ENCODE assay signal across 8 cellular contexts in genomic region chr12:56104815-56105476, GRCh38. TPM values are rescaled to one million over a fixed set of nuclear protein-coding genes. Genes with fewer than 3 reads are reported as not detected.
DNase-seq lines count a peak whose midpoint lies in the region; ATAC-seq and TF ChIP-seq lines count a peak whose summit lies in the region.

No MANE protein-coding gene starts in this region.

- peak in 1 of 2 experiments; percentile 22 for DNase-seq in SJSA1 (ENCODE audit: low read depth in 1 of 2, low spot score in 2 of 2)
- DNase-seq in chondrocyte (ENCODE audit: low spot score) = no peak
- DNase-seq in lung microvascular endothelial cell (ENCODE audit: low read depth in 2 of 2) = peak; percentile 31 to 56
- DNase-seq in testis = no peak
- no peak for DNase-seq in DMS153 (lab: John Stamatoyannopoulos, UW)
- no peak for DNase-seq in hepatic stellate cell (ENCODE audit: low spot score)

- H3K36me3 Mint-ChIP-seq in chondrocyte (ENCODE audit: low read depth) = peaks cover 6% of the 10 kb centered on the region

- H3K27ac Mint-ChIP-seq in chondrocyte (ENCODE audit: unreplicated experiment) = peak overlapping the region; percentile 94

- H3K27ac ChIP-seq in SJSA1 (peak overlapping the region; percentile 24), testis (peak overlapping the region; percentile 41 to 88)

- H3K27me3 Mint-ChIP-seq in chondrocyte (ENCODE audit: low read depth) = no peaks in the 10 kb centered on the region

- peak; percentile 7 for ATAC-seq in GM18520 (IDR thresholded peaks at IDR 0.05; ENCODE audit: unreplicated experiment)
- peak; percentile 2 for ATAC-seq in HG02870 (IDR thresholded peaks at IDR 0.05; ENCODE audit: unreplicated experiment)

- H3K4me3 Mint-ChIP-seq in chondrocyte (ENCODE audit: unreplicated experiment) = peak overlapping the region; percentile 99

- H3K36me3 ChIP-seq in SJSA1 (peaks cover 48% of the 10 kb centered on the region), testis (ENCODE audit: low read depth, missing control alignments) (no peaks in the 10 kb centered on the region)

- H3K4me1 ChIP-seq in SJSA1 (replicated peaks) = peaks cover 9% of the 10 kb centered on the region; the same call in 1 of the 2 replicates
- peaks cover 12% of the 10 kb centered on the region for H3K4me1 ChIP-seq in testis

- intact Hi-C loops in testis (cut with DNase I; ENCODE audit: low total_unique reads) = no loop called here

- H3K4me3 ChIP-seq in SJSA1 (peak overlapping the region; percentile 62), testis (peak overlapping the region; percentile 84 to 92)

- TF ChIP-seq POLR2A in testis (IDR thresholded peaks at IDR 0.05) = no peak

- no peaks in the 10 kb centered on the region for H3K9me3 Mint-ChIP-seq in chondrocyte (ENCODE audit: low read depth)

- WGBS in testis, 2 donors = 1% methylated on average over 35 to 39 of the region's 39 CpGs

- H3K9me3 ChIP-seq in SJSA1 (replicated peaks) (no peaks in the 10 kb centered on the region), testis (no peaks in the 10 kb centered on the region)

- H3K4me1 Mint-ChIP-seq in chondrocyte (ENCODE audit: low read depth) = peaks cover 27% of the 10 kb centered on the region

- H3K27me3 ChIP-seq in SJSA1 (replicated peaks) = no peaks in the 10 kb centered on the region
- no peaks in the 10 kb centered on the region for H3K27me3 ChIP-seq in testis

- TF ChIP-seq CTCF in chondrocyte (IDR thresholded peaks at IDR 0.05) (peak; percentile 5), testis (IDR thresholded peaks at IDR 0.05) (no peak)

RNA-seq across cellular contexts. Expression of gene PA2G4, which starts 0.6 kb away (rescaled TPM):
- 204 and 249 TPM in 2 replicates for total RNA-seq in SJSA1 (2014; rRNA removed; shearing (Covaris generic))
- total RNA-seq in chondrocyte = 59.8 to 87.1 TPM (median 65.1 TPM) in 3 replicates
- total RNA-seq in lung microvascular endothelial cell = 80.8 and 102 TPM in 2 replicates
- 10 to 100 TPM; 61.0 to 81.4 TPM for total RNA-seq in testis
- 190 TPM for polyA plus RNA-seq in testis (ENCODE audit: insufficient read depth, low read depth, low replicate concordance)

RNA-seq across cellular contexts. Expression of gene RPL41, which starts 11.5 kb away (rescaled TPM):
- total RNA-seq in SJSA1 (2014; rRNA removed; shearing (Covaris generic)) = 1,215 and 2,760 TPM in 2 replicates
- total RNA-seq in chondrocyte (2,552 to 3,030 TPM (median 2,631 TPM) in 3 replicates), lung microvascular endothelial cell (2,546 and 2,559 TPM in 2 replicates), testis (1,000 to 10,000 TPM; 1,066 to 1,985 TPM)
- polyA plus RNA-seq in testis (ENCODE audit: insufficient read depth, low read depth, low replicate concordance) = 2,323 TPM

RNA-seq across cellular contexts. Expression of gene ZC3H10, which starts 13.1 kb away (rescaled TPM):
- total RNA-seq in SJSA1 (2014; rRNA removed; shearing (Covaris generic)) = 3.6 and 7.3 TPM in 2 replicates
- 5.0 to 11.2 TPM (median 8.0 TPM) in 3 replicates for total RNA-seq in chondrocyte
- total RNA-seq in lung microvascular endothelial cell = 2.6 and 5.0 TPM in 2 replicates
- 10 to 100 TPM; 16.2 to 20.6 TPM for total RNA-seq in testis
- 12.4 TPM for polyA plus RNA-seq in testis (ENCODE audit: insufficient read depth, low read depth, low replicate concordance)

RNA-seq across cellular contexts. Expression of gene ESYT1, which starts 23.1 kb away (rescaled TPM):
- total RNA-seq in SJSA1 (2014; rRNA removed; shearing (Covaris generic)) = 138 and 170 TPM in 2 replicates
- 127 to 155 TPM (median 144 TPM) in 3 replicates for total RNA-seq in chondrocyte
- total RNA-seq in lung microvascular endothelial cell = 270 and 326 TPM in 2 replicates
- 10 to 100 TPM; 72.0 to 99.8 TPM for total RNA-seq in testis
- 50.8 TPM for polyA plus RNA-seq in testis (ENCODE audit: insufficient read depth, low read depth, low replicate concordance)

RNA-seq across cellular contexts. Expression of gene ERBB3, which starts 25.0 kb away (rescaled TPM):
- total RNA-seq in SJSA1 (2014; rRNA removed; shearing (Covaris generic)) = not detected in 2 replicates
- total RNA-seq in chondrocyte (0.52 to 1.7 TPM (median 1.4 TPM) in 3 replicates), lung microvascular endothelial cell (under 0.01 and 0.22 TPM in 2 replicates), testis (1 to 10 TPM; 3.3 to 9.8 TPM)
- 6.1 TPM for polyA plus RNA-seq in testis (ENCODE audit: insufficient read depth, low read depth, low replicate concordance)

Comparison
In these comparisons a context has a peak if more than half of its experiments do, and no peak if none do; other contexts are left out.
1. DNase-seq: peak in lung microvascular endothelial cell (2 of 2); none in chondrocyte (single experiment), testis (single experiment), DMS153 (single experiment) and hepatic stellate cell (single experiment).